ENCODE assay signal across 17 cellular contexts in genomic region chr4:184427687-184428086, GRCh38. TPM values are rescaled to one million over a fixed set of nuclear protein-coding genes. Genes with fewer than 3 reads are reported as not detected.
A peak's percentile ranks its signal among the peaks of the same experiment; 100 is the strongest.
DNase-seq lines count a peak whose midpoint lies in the region; ATAC-seq and TF ChIP-seq lines count a peak whose summit lies in the region.
"Had no signal": no experiment of that assay in that cellular context is flagged by ENCODE, and none has a peak within 500 bp of the region (broad histone marks: within the 10 kb centered on the region; RNA-seq: fewer than 3 reads in every experiment).

No MANE protein-coding gene starts in this region.

- POLR2A ChIA-PET in naive thymus-derived CD8-positive, alpha-beta T cell (lab: Charles Lee): interaction anchor here (0.9 kb wide), 1 partner anchor 110 kb away, joined by 3 read pairs; no protein-coding TSS in a partner anchor

- H3K4me3 Mint-ChIP-seq in stimulated activated naive CD8-positive, alpha-beta T cell treated with anti-CD3 and anti-CD28 coated beads, Interleukin-15, Interleukin-2, amounts not matched to agents 100 ng/mL and 50 ng/mL, for 24 hours: no peak overlapping the region
- no peak overlapping the region for H3K4me3 Mint-ChIP-seq in brain
- H3K4me3 Mint-ChIP-seq in naive thymus-derived CD8-positive, alpha-beta T cell: no peak overlapping the region
- H3K4me3 Mint-ChIP-seq: WTC11 had no signal

- TF ChIP-seq POLR2A in testis (IDR thresholded peaks at IDR 0.05): no peak

- H3K4me3 ChIP-seq in testis: no peak overlapping the region
- H3K4me3 ChIP-seq: BLaER1 treated with 17β-estradiol and CSF1 and Interleukin-3, amounts not matched to agents 10 nM and 100 nM had no signal

- H3K9me3 ChIP-seq in testis: no peaks in the 10 kb centered on the region

- H3K36me3 ChIP-seq in testis (ENCODE audit: low read depth, missing control alignments): no peaks in the 10 kb centered on the region

- H3K9me3 Mint-ChIP-seq in stimulated activated naive CD8-positive, alpha-beta T cell treated with anti-CD3 and anti-CD28 coated beads, Interleukin-15, Interleukin-2, amounts not matched to agents 100 ng/mL and 50 ng/mL, for 24 hours: peaks cover 4% of the 10 kb centered on the region
- H3K9me3 Mint-ChIP-seq in brain: peaks cover 0 to 6% (median 2%) of the 10 kb centered on the region in 5 experiments
- peaks cover 0 to 6% (median 0%) of the 10 kb centered on the region in 9 donors for H3K9me3 Mint-ChIP-seq in naive thymus-derived CD8-positive, alpha-beta T cell

- H3K4me1 ChIP-seq in testis: peaks cover 20% of the 10 kb centered on the region

- H3K36me3 Mint-ChIP-seq in stimulated activated naive CD8-positive, alpha-beta T cell treated with anti-CD3 and anti-CD28 coated beads, Interleukin-15, Interleukin-2, amounts not matched to agents 100 ng/mL and 50 ng/mL, for 24 hours (ENCODE audit: low read depth): peaks cover 52% of the 10 kb centered on the region
- peaks cover 57% of the 10 kb centered on the region for H3K36me3 Mint-ChIP-seq in brain
- H3K36me3 Mint-ChIP-seq in naive thymus-derived CD8-positive, alpha-beta T cell: peaks cover 15 to 81% (median 27%) of the 10 kb centered on the region in 3 donors

- 25 to 27% methylated on average over 1 of the region's 1 CpG for WGBS in testis, 2 donors

- ATAC-seq in stimulated activated naive CD8-positive, alpha-beta T cell treated with anti-CD3 and anti-CD28 coated beads, Interleukin-15, Interleukin-2, amounts not matched to agents 100 U/mL and 50 U/mL, for 24 hours: no peak
- ATAC-seq in naive thymus-derived CD8-positive, alpha-beta T cell: no peak
- ATAC-seq in GM18873 (IDR thresholded peaks at IDR 0.05; ENCODE audit: low FRiP score, unreplicated experiment): no peak
- ATAC-seq: esophagus mucosa, WTC11 had no signal

- peak overlapping the region; percentile 69 for H3K27ac Mint-ChIP-seq in stimulated activated naive CD8-positive, alpha-beta T cell treated with anti-CD3 and anti-CD28 coated beads, Interleukin-15, Interleukin-2, amounts not matched to agents 100 ng/mL and 50 ng/mL, for 24 hours
- H3K27ac Mint-ChIP-seq in brain: peak overlapping the region in 3 of 5 experiments; percentile 31 to 60 (median 39)
- H3K27ac Mint-ChIP-seq in naive thymus-derived CD8-positive, alpha-beta T cell: peak overlapping the region in 9 of 10 donors; percentile 7 to 90 (median 73)
- H3K27ac Mint-ChIP-seq: WTC11 had no signal

- no peak for DNase-seq in stimulated activated naive CD8-positive, alpha-beta T cell treated with anti-CD3 and anti-CD28 coated beads, Interleukin-15, Interleukin-2, amounts not matched to agents 100 U/mL and 50 U/mL, for 24 hours
- DNase-seq in naive thymus-derived CD8-positive, alpha-beta T cell: no peak
- DNase-seq in testis: no peak
- DNase-seq in HK-2 (ENCODE audit: unreplicated experiment): no peak
- no peak for DNase-seq in SW480 (ENCODE audit: low spot score)
- DNase-seq: activated effector memory CD4-positive, alpha-beta T cell treated with Interleukin-2 at 50 U/mL for 16 hours; cerebellar nuclear complex; hypothalamus; KBM-7; NCI-H146; SHP77 had no signal

- H3K27ac ChIP-seq in testis: peak overlapping the region in 1 of 2 donors; percentile 48
- H3K27ac ChIP-seq: BLaER1 treated with 17β-estradiol and CSF1 and Interleukin-3, amounts not matched to agents 10 nM and 100 nM had no signal

- no peaks in the 10 kb centered on the region for H3K27me3 ChIP-seq in testis
- H3K27me3 ChIP-seq: BLaER1 treated with 17β-estradiol and CSF1 and Interleukin-3, amounts not matched to agents 10 nM and 100 nM had no signal

- peaks cover 57% of the 10 kb centered on the region for H3K4me1 Mint-ChIP-seq in stimulated activated naive CD8-positive, alpha-beta T cell treated with anti-CD3 and anti-CD28 coated beads, Interleukin-15, Interleukin-2, amounts not matched to agents 100 ng/mL and 50 ng/mL, for 24 hours (ENCODE audit: low read depth)
- peaks cover 15% of the 10 kb centered on the region for H3K4me1 Mint-ChIP-seq in brain
- peaks cover 42 to 82% (median 67%) of the 10 kb centered on the region in 4 donors for H3K4me1 Mint-ChIP-seq in naive thymus-derived CD8-positive, alpha-beta T cell

- no peaks in the 10 kb centered on the region for H3K27me3 Mint-ChIP-seq in stimulated activated naive CD8-positive, alpha-beta T cell treated with anti-CD3 and anti-CD28 coated beads, Interleukin-15, Interleukin-2, amounts not matched to agents 100 ng/mL and 50 ng/mL, for 24 hours
- H3K27me3 Mint-ChIP-seq in brain: no peaks in the 10 kb centered on the region
- no peaks in the 10 kb centered on the region for H3K27me3 Mint-ChIP-seq in naive thymus-derived CD8-positive, alpha-beta T cell

- TF ChIP-seq CTCF in brain (conservative IDR thresholded peaks at IDR 0.05) (no peak), testis (IDR thresholded peaks at IDR 0.05) (no peak)

- intact Hi-C loops in testis (cut with DNase I; ENCODE audit: low total_unique reads): no loop called here

RNA-seq across cellular contexts. Expression of gene IRF2, which starts 46.7 kb away (rescaled TPM):
- polyA plus RNA-seq in brain (ENCODE audit: insufficient read depth, low read depth, low replicate concordance): 18.5 TPM
- total RNA-seq in naive thymus-derived CD8-positive, alpha-beta T cell: 10 to 100 TPM; 62.6 to 77.1 TPM
- 10 to 100 TPM; 72.7 to 80.7 (median 78.3) TPM for polyA plus RNA-seq in naive thymus-derived CD8-positive, alpha-beta T cell
- 10 to 100 TPM; 16.1 to 22.3 TPM for total RNA-seq in testis
- polyA plus RNA-seq in testis (ENCODE audit: insufficient read depth, low read depth, low replicate concordance): 13.0 TPM
